ENCODE assay signal across 2 cellular contexts in the genomic region with DNA sequence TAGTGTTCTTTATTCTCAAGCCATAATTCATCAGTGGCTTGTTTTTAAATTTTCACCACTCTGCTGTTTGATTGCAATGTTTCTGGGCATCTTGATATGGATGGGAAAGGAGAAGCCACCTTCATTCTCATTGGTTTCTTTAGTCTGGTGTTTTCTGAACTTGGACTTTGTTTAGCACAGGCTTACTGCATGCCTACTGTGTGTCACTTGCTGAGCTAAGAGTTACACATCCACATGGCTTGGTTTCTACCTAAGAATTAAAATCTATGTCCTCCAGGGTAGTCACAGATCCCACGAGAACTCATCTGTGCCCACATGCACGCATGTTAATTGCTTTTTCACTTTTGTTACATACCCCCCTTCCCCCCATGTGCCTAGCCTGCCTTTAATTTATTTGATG.
TF ChIP-seq lines count a peak whose summit lies in the region.

No MANE protein-coding gene starts in this region.

TF ChIP-seq in GM23338, 12 proteins besides CTCF, POLR2A, EP300 and RAD21 (continues in another document):
- TF ChIP-seq ZNF331 (CRISPR knock-in tag; IDR thresholded peaks at IDR 0.05; ENCODE audit: low read depth) = no peak
- TF ChIP-seq, protein P1, sequence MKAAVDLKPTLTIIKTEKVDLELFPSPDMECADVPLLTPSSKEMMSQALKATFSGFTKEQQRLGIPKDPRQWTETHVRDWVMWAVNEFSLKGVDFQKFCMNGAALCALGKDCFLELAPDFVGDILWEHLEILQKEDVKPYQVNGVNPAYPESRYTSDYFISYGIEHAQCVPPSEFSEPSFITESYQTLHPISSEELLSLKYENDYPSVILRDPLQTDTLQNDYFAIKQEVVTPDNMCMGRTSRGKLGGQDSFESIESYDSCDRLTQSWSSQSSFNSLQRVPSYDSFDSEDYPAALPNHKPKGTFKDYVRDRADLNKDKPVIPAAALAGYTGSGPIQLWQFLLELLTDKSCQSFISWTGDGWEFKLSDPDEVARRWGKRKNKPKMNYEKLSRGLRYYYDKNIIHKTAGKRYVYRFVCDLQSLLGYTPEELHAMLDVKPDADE (IDR thresholded peaks at IDR 0.05) = no peak
- no peak for TF ChIP-seq EZH2phosphoT487 (IDR thresholded peaks at IDR 0.05; ENCODE audit: unreplicated experiment)
- no peak for TF ChIP-seq ZNF114 (CRISPR knock-in tag; IDR thresholded peaks at IDR 0.05)
- no peak for TF ChIP-seq NANOG (IDR thresholded peaks at IDR 0.05; ENCODE audit: borderline replicate concordance)
- TF ChIP-seq CREB1 (CRISPR knock-in tag; IDR thresholded peaks at IDR 0.05; ENCODE audit: low read depth) = no peak
- TF ChIP-seq JUNB (IDR thresholded peaks at IDR 0.05; ENCODE audit: unreplicated experiment) = no peak
- TF ChIP-seq, protein P2, sequence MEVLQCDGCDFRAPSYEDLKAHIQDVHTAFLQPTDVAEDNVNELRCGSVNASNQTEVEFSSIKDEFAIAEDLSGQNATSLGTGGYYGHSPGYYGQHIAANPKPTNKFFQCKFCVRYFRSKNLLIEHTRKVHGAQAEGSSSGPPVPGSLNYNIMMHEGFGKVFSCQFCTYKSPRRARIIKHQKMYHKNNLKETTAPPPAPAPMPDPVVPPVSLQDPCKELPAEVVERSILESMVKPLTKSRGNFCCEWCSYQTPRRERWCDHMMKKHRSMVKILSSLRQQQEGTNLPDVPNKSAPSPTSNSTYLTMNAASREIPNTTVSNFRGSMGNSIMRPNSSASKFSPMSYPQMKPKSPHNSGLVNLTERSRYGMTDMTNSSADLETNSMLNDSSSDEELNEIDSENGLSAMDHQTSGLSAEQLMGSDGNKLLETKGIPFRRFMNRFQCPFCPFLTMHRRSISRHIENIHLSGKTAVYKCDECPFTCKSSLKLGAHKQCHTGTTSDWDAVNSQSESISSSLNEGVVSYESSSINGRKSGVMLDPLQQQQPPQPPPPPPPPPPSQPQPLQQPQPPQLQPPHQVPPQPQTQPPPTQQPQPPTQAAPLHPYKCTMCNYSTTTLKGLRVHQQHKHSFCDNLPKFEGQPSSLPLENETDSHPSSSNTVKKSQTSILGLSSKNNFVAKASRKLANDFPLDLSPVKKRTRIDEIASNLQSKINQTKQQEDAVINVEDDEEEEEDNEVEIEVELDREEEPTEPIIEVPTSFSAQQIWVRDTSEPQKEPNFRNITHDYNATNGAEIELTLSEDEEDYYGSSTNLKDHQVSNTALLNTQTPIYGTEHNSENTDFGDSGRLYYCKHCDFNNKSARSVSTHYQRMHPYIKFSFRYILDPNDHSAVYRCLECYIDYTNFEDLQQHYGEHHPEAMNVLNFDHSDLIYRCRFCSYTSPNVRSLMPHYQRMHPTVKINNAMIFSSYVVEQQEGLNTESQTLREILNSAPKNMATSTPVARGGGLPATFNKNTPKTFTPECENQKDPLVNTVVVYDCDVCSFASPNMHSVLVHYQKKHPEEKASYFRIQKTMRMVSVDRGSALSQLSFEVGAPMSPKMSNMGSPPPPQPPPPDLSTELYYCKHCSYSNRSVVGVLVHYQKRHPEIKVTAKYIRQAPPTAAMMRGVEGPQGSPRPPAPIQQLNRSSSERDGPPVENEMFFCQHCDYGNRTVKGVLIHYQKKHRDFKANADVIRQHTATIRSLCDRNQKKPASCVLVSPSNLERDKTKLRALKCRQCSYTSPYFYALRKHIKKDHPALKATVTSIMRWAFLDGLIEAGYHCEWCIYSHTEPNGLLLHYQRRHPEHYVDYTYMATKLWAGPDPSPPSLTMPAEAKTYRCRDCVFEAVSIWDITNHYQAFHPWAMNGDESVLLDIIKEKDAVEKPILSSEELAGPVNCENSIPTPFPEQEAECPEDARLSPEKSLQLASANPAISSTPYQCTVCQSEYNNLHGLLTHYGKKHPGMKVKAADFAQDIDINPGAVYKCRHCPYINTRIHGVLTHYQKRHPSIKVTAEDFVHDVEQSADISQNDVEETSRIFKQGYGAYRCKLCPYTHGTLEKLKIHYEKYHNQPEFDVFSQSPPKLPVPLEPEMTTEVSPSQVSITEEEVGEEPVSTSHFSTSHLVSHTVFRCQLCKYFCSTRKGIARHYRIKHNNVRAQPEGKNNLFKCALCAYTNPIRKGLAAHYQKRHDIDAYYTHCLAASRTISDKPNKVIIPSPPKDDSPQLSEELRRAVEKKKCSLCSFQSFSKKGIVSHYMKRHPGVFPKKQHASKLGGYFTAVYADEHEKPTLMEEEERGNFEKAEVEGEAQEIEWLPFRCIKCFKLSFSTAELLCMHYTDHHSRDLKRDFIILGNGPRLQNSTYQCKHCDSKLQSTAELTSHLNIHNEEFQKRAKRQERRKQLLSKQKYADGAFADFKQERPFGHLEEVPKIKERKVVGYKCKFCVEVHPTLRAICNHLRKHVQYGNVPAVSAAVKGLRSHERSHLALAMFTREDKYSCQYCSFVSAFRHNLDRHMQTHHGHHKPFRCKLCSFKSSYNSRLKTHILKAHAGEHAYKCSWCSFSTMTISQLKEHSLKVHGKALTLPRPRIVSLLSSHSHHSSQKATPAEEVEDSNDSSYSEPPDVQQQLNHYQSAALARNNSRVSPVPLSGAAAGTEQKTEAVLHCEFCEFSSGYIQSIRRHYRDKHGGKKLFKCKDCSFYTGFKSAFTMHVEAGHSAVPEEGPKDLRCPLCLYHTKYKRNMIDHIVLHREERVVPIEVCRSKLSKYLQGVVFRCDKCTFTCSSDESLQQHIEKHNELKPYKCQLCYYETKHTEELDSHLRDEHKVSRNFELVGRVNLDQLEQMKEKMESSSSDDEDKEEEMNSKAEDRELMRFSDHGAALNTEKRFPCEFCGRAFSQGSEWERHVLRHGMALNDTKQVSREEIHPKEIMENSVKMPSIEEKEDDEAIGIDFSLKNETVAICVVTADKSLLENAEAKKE (CRISPR knock-in tag; IDR thresholded peaks at IDR 0.05) = no peak
- TF ChIP-seq POLR2AphosphoS5 (IDR thresholded peaks at IDR 0.05; ENCODE audit: low read depth) = no peak
- TF ChIP-seq, protein P3, sequence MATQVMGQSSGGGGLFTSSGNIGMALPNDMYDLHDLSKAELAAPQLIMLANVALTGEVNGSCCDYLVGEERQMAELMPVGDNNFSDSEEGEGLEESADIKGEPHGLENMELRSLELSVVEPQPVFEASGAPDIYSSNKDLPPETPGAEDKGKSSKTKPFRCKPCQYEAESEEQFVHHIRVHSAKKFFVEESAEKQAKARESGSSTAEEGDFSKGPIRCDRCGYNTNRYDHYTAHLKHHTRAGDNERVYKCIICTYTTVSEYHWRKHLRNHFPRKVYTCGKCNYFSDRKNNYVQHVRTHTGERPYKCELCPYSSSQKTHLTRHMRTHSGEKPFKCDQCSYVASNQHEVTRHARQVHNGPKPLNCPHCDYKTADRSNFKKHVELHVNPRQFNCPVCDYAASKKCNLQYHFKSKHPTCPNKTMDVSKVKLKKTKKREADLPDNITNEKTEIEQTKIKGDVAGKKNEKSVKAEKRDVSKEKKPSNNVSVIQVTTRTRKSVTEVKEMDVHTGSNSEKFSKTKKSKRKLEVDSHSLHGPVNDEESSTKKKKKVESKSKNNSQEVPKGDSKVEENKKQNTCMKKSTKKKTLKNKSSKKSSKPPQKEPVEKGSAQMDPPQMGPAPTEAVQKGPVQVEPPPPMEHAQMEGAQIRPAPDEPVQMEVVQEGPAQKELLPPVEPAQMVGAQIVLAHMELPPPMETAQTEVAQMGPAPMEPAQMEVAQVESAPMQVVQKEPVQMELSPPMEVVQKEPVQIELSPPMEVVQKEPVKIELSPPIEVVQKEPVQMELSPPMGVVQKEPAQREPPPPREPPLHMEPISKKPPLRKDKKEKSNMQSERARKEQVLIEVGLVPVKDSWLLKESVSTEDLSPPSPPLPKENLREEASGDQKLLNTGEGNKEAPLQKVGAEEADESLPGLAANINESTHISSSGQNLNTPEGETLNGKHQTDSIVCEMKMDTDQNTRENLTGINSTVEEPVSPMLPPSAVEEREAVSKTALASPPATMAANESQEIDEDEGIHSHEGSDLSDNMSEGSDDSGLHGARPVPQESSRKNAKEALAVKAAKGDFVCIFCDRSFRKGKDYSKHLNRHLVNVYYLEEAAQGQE (IDR thresholded peaks at IDR 0.05; ENCODE audit: unreplicated experiment) = no peak

TF ChIP-seq in K562, 482 proteins besides CTCF, POLR2A, EP300 and RAD21 (continues in another document):
- TF ChIP-seq, protein P4, sequence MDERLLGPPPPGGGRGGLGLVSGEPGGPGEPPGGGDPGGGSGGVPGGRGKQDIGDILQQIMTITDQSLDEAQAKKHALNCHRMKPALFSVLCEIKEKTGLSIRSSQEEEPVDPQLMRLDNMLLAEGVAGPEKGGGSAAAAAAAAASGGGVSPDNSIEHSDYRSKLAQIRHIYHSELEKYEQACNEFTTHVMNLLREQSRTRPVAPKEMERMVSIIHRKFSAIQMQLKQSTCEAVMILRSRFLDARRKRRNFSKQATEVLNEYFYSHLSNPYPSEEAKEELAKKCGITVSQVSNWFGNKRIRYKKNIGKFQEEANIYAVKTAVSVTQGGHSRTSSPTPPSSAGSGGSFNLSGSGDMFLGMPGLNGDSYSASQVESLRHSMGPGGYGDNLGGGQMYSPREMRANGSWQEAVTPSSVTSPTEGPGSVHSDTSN (CRISPR knock-in tag; IDR thresholded peaks at IDR 0.05; ENCODE audit: low read depth) = no peak
- TF ChIP-seq, protein P4 (tag; conservative IDR thresholded peaks at IDR 0.05; ENCODE audit: low read depth) = peak; percentile 18; the same call in 1 of the 2 replicates
- TF ChIP-seq, protein P5, sequence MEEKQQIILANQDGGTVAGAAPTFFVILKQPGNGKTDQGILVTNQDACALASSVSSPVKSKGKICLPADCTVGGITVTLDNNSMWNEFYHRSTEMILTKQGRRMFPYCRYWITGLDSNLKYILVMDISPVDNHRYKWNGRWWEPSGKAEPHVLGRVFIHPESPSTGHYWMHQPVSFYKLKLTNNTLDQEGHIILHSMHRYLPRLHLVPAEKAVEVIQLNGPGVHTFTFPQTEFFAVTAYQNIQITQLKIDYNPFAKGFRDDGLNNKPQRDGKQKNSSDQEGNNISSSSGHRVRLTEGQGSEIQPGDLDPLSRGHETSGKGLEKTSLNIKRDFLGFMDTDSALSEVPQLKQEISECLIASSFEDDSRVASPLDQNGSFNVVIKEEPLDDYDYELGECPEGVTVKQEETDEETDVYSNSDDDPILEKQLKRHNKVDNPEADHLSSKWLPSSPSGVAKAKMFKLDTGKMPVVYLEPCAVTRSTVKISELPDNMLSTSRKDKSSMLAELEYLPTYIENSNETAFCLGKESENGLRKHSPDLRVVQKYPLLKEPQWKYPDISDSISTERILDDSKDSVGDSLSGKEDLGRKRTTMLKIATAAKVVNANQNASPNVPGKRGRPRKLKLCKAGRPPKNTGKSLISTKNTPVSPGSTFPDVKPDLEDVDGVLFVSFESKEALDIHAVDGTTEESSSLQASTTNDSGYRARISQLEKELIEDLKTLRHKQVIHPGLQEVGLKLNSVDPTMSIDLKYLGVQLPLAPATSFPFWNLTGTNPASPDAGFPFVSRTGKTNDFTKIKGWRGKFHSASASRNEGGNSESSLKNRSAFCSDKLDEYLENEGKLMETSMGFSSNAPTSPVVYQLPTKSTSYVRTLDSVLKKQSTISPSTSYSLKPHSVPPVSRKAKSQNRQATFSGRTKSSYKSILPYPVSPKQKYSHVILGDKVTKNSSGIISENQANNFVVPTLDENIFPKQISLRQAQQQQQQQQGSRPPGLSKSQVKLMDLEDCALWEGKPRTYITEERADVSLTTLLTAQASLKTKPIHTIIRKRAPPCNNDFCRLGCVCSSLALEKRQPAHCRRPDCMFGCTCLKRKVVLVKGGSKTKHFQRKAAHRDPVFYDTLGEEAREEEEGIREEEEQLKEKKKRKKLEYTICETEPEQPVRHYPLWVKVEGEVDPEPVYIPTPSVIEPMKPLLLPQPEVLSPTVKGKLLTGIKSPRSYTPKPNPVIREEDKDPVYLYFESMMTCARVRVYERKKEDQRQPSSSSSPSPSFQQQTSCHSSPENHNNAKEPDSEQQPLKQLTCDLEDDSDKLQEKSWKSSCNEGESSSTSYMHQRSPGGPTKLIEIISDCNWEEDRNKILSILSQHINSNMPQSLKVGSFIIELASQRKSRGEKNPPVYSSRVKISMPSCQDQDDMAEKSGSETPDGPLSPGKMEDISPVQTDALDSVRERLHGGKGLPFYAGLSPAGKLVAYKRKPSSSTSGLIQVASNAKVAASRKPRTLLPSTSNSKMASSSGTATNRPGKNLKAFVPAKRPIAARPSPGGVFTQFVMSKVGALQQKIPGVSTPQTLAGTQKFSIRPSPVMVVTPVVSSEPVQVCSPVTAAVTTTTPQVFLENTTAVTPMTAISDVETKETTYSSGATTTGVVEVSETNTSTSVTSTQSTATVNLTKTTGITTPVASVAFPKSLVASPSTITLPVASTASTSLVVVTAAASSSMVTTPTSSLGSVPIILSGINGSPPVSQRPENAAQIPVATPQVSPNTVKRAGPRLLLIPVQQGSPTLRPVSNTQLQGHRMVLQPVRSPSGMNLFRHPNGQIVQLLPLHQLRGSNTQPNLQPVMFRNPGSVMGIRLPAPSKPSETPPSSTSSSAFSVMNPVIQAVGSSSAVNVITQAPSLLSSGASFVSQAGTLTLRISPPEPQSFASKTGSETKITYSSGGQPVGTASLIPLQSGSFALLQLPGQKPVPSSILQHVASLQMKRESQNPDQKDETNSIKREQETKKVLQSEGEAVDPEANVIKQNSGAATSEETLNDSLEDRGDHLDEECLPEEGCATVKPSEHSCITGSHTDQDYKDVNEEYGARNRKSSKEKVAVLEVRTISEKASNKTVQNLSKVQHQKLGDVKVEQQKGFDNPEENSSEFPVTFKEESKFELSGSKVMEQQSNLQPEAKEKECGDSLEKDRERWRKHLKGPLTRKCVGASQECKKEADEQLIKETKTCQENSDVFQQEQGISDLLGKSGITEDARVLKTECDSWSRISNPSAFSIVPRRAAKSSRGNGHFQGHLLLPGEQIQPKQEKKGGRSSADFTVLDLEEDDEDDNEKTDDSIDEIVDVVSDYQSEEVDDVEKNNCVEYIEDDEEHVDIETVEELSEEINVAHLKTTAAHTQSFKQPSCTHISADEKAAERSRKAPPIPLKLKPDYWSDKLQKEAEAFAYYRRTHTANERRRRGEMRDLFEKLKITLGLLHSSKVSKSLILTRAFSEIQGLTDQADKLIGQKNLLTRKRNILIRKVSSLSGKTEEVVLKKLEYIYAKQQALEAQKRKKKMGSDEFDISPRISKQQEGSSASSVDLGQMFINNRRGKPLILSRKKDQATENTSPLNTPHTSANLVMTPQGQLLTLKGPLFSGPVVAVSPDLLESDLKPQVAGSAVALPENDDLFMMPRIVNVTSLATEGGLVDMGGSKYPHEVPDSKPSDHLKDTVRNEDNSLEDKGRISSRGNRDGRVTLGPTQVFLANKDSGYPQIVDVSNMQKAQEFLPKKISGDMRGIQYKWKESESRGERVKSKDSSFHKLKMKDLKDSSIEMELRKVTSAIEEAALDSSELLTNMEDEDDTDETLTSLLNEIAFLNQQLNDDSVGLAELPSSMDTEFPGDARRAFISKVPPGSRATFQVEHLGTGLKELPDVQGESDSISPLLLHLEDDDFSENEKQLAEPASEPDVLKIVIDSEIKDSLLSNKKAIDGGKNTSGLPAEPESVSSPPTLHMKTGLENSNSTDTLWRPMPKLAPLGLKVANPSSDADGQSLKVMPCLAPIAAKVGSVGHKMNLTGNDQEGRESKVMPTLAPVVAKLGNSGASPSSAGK (IDR thresholded peaks at IDR 0.05) = no peak
- TF ChIP-seq, protein P6, sequence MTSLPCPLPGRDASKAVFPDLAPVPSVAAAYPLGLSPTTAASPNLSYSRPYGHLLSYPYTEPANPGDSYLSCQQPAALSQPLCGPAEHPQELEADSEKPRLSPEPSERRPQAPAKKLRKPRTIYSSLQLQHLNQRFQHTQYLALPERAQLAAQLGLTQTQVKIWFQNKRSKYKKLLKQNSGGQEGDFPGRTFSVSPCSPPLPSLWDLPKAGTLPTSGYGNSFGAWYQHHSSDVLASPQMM (CRISPR knock-in tag; IDR thresholded peaks at IDR 0.05) = no peak
- no peak for TF ChIP-seq ZNF212 (CRISPR knock-in tag; IDR thresholded peaks at IDR 0.05)
- TF ChIP-seq ZKSCAN1 (IDR thresholded peaks at IDR 0.05; ENCODE audit: low read depth, low read length) = peak; percentile 84
